Comparison of ENCODE assay signal across 14 cellular contexts in genomic region chr10:86836044-86836443, GRCh38.
DNase-seq lines count a peak whose midpoint lies in the region; ATAC-seq lines count a peak whose summit lies in the region.
"Had no signal": no experiment of that assay in that cellular context is flagged by ENCODE, and none has a peak within 500 bp of the region (broad histone marks: within the 10 kb centered on the region; RNA-seq: fewer than 3 reads in every experiment).

No MANE protein-coding gene starts in this region.

- ATAC-seq in HG02852 (IDR thresholded peaks at IDR 0.05; ENCODE audit: unreplicated experiment): no peak
- ATAC-seq: A549, Panc1, Right ventricle myocardium inferior had no signal

- no peak overlapping the region for H3K4me3 Mint-ChIP-seq in activated T-cell treated with anti-CD3 and anti-CD28 coated beads, Interleukin-2, amount 50 U/mL, for 24 hours
- H3K4me3 Mint-ChIP-seq in immature natural killer cell: peak overlapping the region in 2 of 5 donors; percentile 3 to 51

- H3K9me3 Mint-ChIP-seq in activated T-cell treated with anti-CD3 and anti-CD28 coated beads, Interleukin-2, amount 50 U/mL, for 24 hours: no peaks in the 10 kb centered on the region
- no peaks in the 10 kb centered on the region for H3K9me3 Mint-ChIP-seq in immature natural killer cell

- no peaks in the 10 kb centered on the region for H3K36me3 Mint-ChIP-seq in activated T-cell treated with anti-CD3 and anti-CD28 coated beads, Interleukin-2, amount 50 U/mL, for 24 hours (ENCODE audit: low read depth)
- peaks cover 6 to 11% (median 7%) of the 10 kb centered on the region in 3 donors for H3K36me3 Mint-ChIP-seq in immature natural killer cell

- H3K4me1 Mint-ChIP-seq in activated T-cell treated with anti-CD3 and anti-CD28 coated beads, Interleukin-2, amount 50 U/mL, for 24 hours (ENCODE audit: low read depth): peaks cover 9% of the 10 kb centered on the region
- peaks cover 17 to 25% of the 10 kb centered on the region in 2 donors for H3K4me1 Mint-ChIP-seq in immature natural killer cell

- H3K27ac Mint-ChIP-seq in activated T-cell treated with anti-CD3 and anti-CD28 coated beads, Interleukin-2, amount 50 U/mL, for 24 hours: peak overlapping the region; percentile 29
- no peak overlapping the region for H3K27ac Mint-ChIP-seq in immature natural killer cell

- no peaks in the 10 kb centered on the region for H3K27me3 Mint-ChIP-seq in activated T-cell treated with anti-CD3 and anti-CD28 coated beads, Interleukin-2, amount 50 U/mL, for 24 hours
- H3K27me3 Mint-ChIP-seq in immature natural killer cell (ENCODE audit: low read depth in 3 of 3): no peaks in the 10 kb centered on the region

- no peak for DNase-seq in activated T-cell treated with anti-CD3 and anti-CD28 coated beads, Interleukin-2, amount 50 U/mL, for 24 hours
- DNase-seq in activated T-cell treated with anti-CD3 and anti-CD28 coated beads, Interleukin-2, amount 50 U/mL, for 48 hours: no peak
- DNase-seq in amniotic epithelial cell (ENCODE audit: low read depth) (peak; percentile 15), immature natural killer cell (peak; percentile 3 to 27 (median 24)), smooth muscle cell of the brain vasculature (ENCODE audit: low read depth, low spot score) (peak; percentile 7), glomerular visceral epithelial cell (ENCODE audit: extremely low spot score) (no peak), amygdala (lab: John Stamatoyannopoulos, UW) (no peak)
- DNase-seq: NCI-H1930, NCI-H2171 treated with DMSO at 0.1 percent for 48 hours, NCI-H774 had no signal

Comparison
In these comparisons a context has a peak if more than half of its experiments do, and no peak if none do; other contexts are left out.
1. DNase-seq: peak in amniotic epithelial cell (single experiment), immature natural killer cell (3 of 3) and smooth muscle cell of the brain vasculature (single experiment); none in activated T-cell treated with anti-CD3 and anti-CD28 coated beads, Interleukin-2, amount 50 U/mL, for 24 hours (single experiment), activated T-cell treated with anti-CD3 and anti-CD28 coated beads, Interleukin-2, amount 50 U/mL, for 48 hours (0 of 2), glomerular visceral epithelial cell (single experiment) and amygdala (0 of 56).